ENCODE assay signal across 17 cellular contexts in genomic region chr12:32841061-32841460, GRCh38. TPM values are rescaled to one million over a fixed set of nuclear protein-coding genes. Genes with fewer than 3 reads are reported as not detected.
DNase-seq lines count a peak whose midpoint lies in the region; ATAC-seq, FAIRE-seq and TF ChIP-seq lines count a peak whose summit lies in the region.
"Had no signal": no experiment of that assay in that cellular context is flagged by ENCODE, and none has a peak within 500 bp of the region (broad histone marks: within the 10 kb centered on the region; RNA-seq: fewer than 3 reads in every experiment).

No MANE protein-coding gene starts in this region.

- H3K4me1 ChIP-seq in Caco-2 = peaks cover 21% of the 10 kb centered on the region

- ATAC-seq in T-helper 17 cell (no peak), T-cell (replicated peaks in 1 of 4) (no peak)
- ATAC-seq: A549, GM23338 had no signal

- H3K36me3 Mint-ChIP-seq in Caco-2 (ENCODE audit: insufficient read depth, unreplicated experiment) (peaks cover 100% of the 10 kb centered on the region), T-helper 17 cell (ENCODE audit: low read depth) (no peaks in the 10 kb centered on the region), T-cell (no peaks in the 10 kb centered on the region)

- POLR2A ChIA-PET in Caco-2 (lab: Charles Lee) = no interaction called here
- POLR2A ChIA-PET in T-cell (lab: Charles Lee) = no interaction called here

- DNase-seq in Caco-2 = no peak
- DNase-seq in HTR-8/SVneo (ENCODE audit: insufficient read length, low spot score) = no peak
- DNase-seq in amniotic epithelial cell (ENCODE audit: low read depth) = peak; percentile 31
- no peak for DNase-seq in urothelium cell line (ENCODE audit: low spot score)
- DNase-seq in T-helper 17 cell = no peak
- no peak for DNase-seq in T-cell
- no peak for DNase-seq in activated gamma-delta T cell (lab: John Stamatoyannopoulos, UW)
- DNase-seq: AML-193; Calu3; CD4-positive, alpha-beta T cell; DMS79 treated with DMSO at 0.1 percent for 48 hours; GF-D8; HCEC 1CT; IMR-90 had no signal

- H3K4me1 Mint-ChIP-seq in Caco-2 (ENCODE audit: low read depth, unreplicated experiment) (peaks cover 23% of the 10 kb centered on the region), T-helper 17 cell (no peaks in the 10 kb centered on the region), T-cell (no peaks in the 10 kb centered on the region)

- no peak for TF ChIP-seq CTCF in Caco-2 (IDR thresholded peaks at IDR 0.05; ENCODE audit: insufficient read depth in 1 of 2, low read depth in 1 of 2, low read length in 1 of 2, severe bottlenecking in 1 of 2, unreplicated experiment in 1 of 2)

- BruUV-seq in Caco-2 (replicated peaks; lab: Mats Ljungman, UMichigan) = no TSS peak

- FAIRE-seq in HTR-8/SVneo (lab: Jason Lieb, UNC) (peak; percentile 31), urothelium cell line (lab: Jason Lieb, UNC) (peak; percentile 32)
- FAIRE-seq: A549, H54 had no signal

- H3K9me3 ChIP-seq in Caco-2 = no peaks in the 10 kb centered on the region
- no peaks in the 10 kb centered on the region for H3K9me3 ChIP-seq in T-helper 17 cell (ENCODE audit: control insufficient read depth, low read length, poor library complexity, severe bottlenecking)
- H3K9me3 ChIP-seq: A549 had no signal

- no peak overlapping the region for H3K4me3 ChIP-seq in Caco-2 (ENCODE audit: low read depth, low read length)
- H3K4me3 ChIP-seq: A549, GM23338 had no signal

- H3K4me3 Mint-ChIP-seq in Caco-2 (ENCODE audit: unreplicated experiment) (no peak overlapping the region), T-helper 17 cell (no peak overlapping the region), T-cell (no peak overlapping the region)
- H3K4me3 Mint-ChIP-seq: CD4-positive, alpha-beta T cell; GM23338 had no signal

- CTCF ChIA-PET in Caco-2 (lab: Charles Lee) (no interaction called here), T-cell (lab: Charles Lee) (no interaction called here)

- H3K27me3 Mint-ChIP-seq in Caco-2 (ENCODE audit: insufficient read depth, unreplicated experiment) (no peaks in the 10 kb centered on the region), T-helper 17 cell (no peaks in the 10 kb centered on the region), T-cell (peaks cover 4 to 12% of the 10 kb centered on the region in 2 donors)

- no peaks in the 10 kb centered on the region for H3K27me3 ChIP-seq in Caco-2 (replicated peaks; ENCODE audit: control insufficient read depth, insufficient read depth, low read length)

- intact Hi-C loops in Caco-2 (cut with micrococcal nuclease; ENCODE audit: unreplicated experiment) = loop anchor here (5.0 kb wide), 1 partner anchor 84 kb away; the partner anchor contains the start of gene YARS2

- no peaks in the 10 kb centered on the region for H3K9me3 Mint-ChIP-seq in Caco-2 (ENCODE audit: unreplicated experiment)
- H3K9me3 Mint-ChIP-seq in T-cell = peaks cover 0 to 8% (median 3%) of the 10 kb centered on the region in 3 donors
- H3K9me3 Mint-ChIP-seq: CD4-positive, alpha-beta T cell; GM23338 had no signal

- peaks cover 5% of the 10 kb centered on the region for H3K36me3 ChIP-seq in Caco-2 (ENCODE audit: control insufficient read depth, insufficient read depth, low read length)

- H3K27ac Mint-ChIP-seq in Caco-2 (ENCODE audit: unreplicated experiment) (peak overlapping the region; percentile 16), T-helper 17 cell (no peak overlapping the region), T-cell (no peak overlapping the region)
- H3K27ac Mint-ChIP-seq: CD4-positive, alpha-beta T cell had no signal

RNA-seq across cellular contexts. Expression of gene PKP2, which starts 55.5 kb away (rescaled TPM):
- total RNA-seq in Caco-2 (2022) (249 and 275 TPM in 2 replicates), T-helper 17 cell (under 1 TPM; 0.25 to 0.37 TPM), T-cell (1 to 10 TPM in 1 of 5 donors, under 1 TPM in 4; 0.45 to 1.3 (median 0.93) TPM)

Comparison
In these comparisons a context has a peak if more than half of its experiments do, and no peak if none do; other contexts are left out.
1. RNA of gene PKP2, which starts 55.5 kb away (total RNA-seq): 249 to 275 TPM in Caco-2; 0.45 to 1.3 TPM in T-cell and 0.25 to 0.37 TPM in T-helper 17 cell; every median in the first group is over 100 times any median in the second.